9 cellular contexts compared by ENCODE assay signal in the genomic region with DNA sequence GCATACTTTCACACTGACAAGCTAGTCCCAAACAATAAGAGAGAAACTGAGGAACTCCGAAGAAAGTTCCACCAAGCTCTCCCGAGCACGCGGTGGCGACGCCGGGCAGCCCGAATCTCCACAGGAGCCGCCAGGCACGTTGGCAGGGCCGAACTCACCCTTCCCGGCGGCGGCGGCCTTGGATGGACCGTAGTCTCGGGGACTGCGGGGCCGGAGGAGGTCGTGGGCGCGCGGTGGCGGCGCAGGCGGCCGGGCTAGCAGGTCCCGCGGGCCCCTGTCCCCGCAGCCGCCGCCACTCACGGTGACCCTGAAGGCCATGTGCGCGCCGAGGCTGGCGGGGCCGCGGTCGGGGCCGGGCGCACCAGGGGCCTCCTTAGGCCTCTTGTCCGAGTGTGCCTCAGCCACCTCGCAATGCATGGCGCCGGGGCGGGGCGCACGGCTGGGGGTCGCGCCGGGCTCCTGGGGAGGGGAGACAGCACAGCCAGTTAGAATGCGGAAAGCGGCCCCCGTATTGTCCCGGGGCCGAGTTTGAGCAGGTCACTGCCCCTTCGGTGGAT. TPM values are rescaled to one million over a fixed set of nuclear protein-coding genes. Genes with fewer than 3 reads are reported as not detected.
DNase-seq lines count a peak whose midpoint lies in the region; ATAC-seq and TF ChIP-seq lines count a peak whose summit lies in the region.
"Had no signal": no experiment of that assay in that cellular context is flagged by ENCODE, and none has a peak within 500 bp of the region (broad histone marks: within the 10 kb centered on the region; RNA-seq: fewer than 3 reads in every experiment).

No MANE protein-coding gene starts in this region.

- POLR2A ChIA-PET in activated CD4-positive, alpha-beta memory T cell treated with anti-CD3 and anti-CD28 coated beads, Interleukin-2, amount 10 ng/mL, durations not matched to agents 7 days and 5 days (lab: Charles Lee): no interaction called here

- H3K4me1 ChIP-seq in colonic mucosa (peaks cover 6% of the 10 kb centered on the region), subcutaneous abdominal adipose tissue (ENCODE audit: control insufficient read depth in 5 of 5, insufficient read depth in 5 of 5, low read length in 5 of 5) (peaks cover 2 to 24% (median 24%) of the 10 kb centered on the region in 5 donors)

- no peaks in the 10 kb centered on the region for H3K9me3 ChIP-seq in colonic mucosa
- H3K9me3 ChIP-seq in subcutaneous abdominal adipose tissue (ENCODE audit: control insufficient read depth in 5 of 5, low read length in 5 of 5): peaks cover 0 to under 1% (median 0%) of the 10 kb centered on the region in 5 donors

- H3K9ac ChIP-seq in colonic mucosa (ENCODE audit: low read depth in 2 of 2, low read length in 2 of 2) (peak overlapping the region in 1 of 2 donors; percentile 72), subcutaneous abdominal adipose tissue (ENCODE audit: low read length in 5 of 5) (peak overlapping the region in 1 of 5 donors; percentile 64)

- H3K27me3 Mint-ChIP-seq in activated CD8-positive, alpha-beta memory T cell treated with anti-CD3 and anti-CD28 coated beads, Interleukin-2, amount 10 ng/mL, durations not matched to agents 7 days and 5 days: peaks cover 77% of the 10 kb centered on the region
- peaks cover 71% of the 10 kb centered on the region for H3K27me3 Mint-ChIP-seq in activated CD4-positive, alpha-beta memory T cell treated with anti-CD3 and anti-CD28 coated beads, Interleukin-2, amount 10 ng/mL, durations not matched to agents 7 days and 5 days

- H3K27me3 ChIP-seq in colonic mucosa (peaks cover 38% of the 10 kb centered on the region), subcutaneous abdominal adipose tissue (ENCODE audit: control insufficient read depth in 5 of 5, insufficient read depth in 4 of 5, low read length in 5 of 5) (peaks cover 0 to 16% (median 2%) of the 10 kb centered on the region in 5 donors)

- intact Hi-C loops in colonic mucosa (cut with DNase I): no loop called here

- H3K36me3 Mint-ChIP-seq in activated CD8-positive, alpha-beta memory T cell treated with anti-CD3 and anti-CD28 coated beads, Interleukin-2, amount 10 ng/mL, durations not matched to agents 7 days and 5 days: peaks cover 5% of the 10 kb centered on the region
- peaks cover 2% of the 10 kb centered on the region for H3K36me3 Mint-ChIP-seq in activated CD4-positive, alpha-beta memory T cell treated with anti-CD3 and anti-CD28 coated beads, Interleukin-2, amount 10 ng/mL, durations not matched to agents 7 days and 5 days (ENCODE audit: low read depth)

- peak overlapping the region; percentile 58 for H3K4me3 ChIP-seq in colonic mucosa
- H3K4me3 ChIP-seq in subcutaneous abdominal adipose tissue (ENCODE audit: low read depth in 1 of 5, low read length in 5 of 5): peak overlapping the region; percentile 57 to 87 (median 74)

- H3K27ac ChIP-seq in colonic mucosa: no peak overlapping the region
- no peak overlapping the region for H3K27ac ChIP-seq in subcutaneous abdominal adipose tissue (ENCODE audit: low read depth, low read length)

- peak overlapping the region; percentile 16 for H3K4me3 Mint-ChIP-seq in activated CD8-positive, alpha-beta memory T cell treated with anti-CD3 and anti-CD28 coated beads, Interleukin-2, amount 10 ng/mL, durations not matched to agents 7 days and 5 days
- no peak overlapping the region for H3K4me3 Mint-ChIP-seq in activated CD4-positive, alpha-beta memory T cell treated with anti-CD3 and anti-CD28 coated beads, Interleukin-2, amount 10 ng/mL, durations not matched to agents 7 days and 5 days

- no peaks in the 10 kb centered on the region for H3K36me3 ChIP-seq in colonic mucosa
- no peaks in the 10 kb centered on the region for H3K36me3 ChIP-seq in subcutaneous abdominal adipose tissue (ENCODE audit: control insufficient read depth in 5 of 5, insufficient read depth in 5 of 5, low read length in 5 of 5)

- CTCF ChIA-PET in activated CD8-positive, alpha-beta memory T cell treated with anti-CD3 and anti-CD28 coated beads, Interleukin-2, amount 10 ng/mL, durations not matched to agents 7 days and 5 days (lab: Charles Lee): interaction anchor here (2.7 kb wide), 1 partner anchor 16 kb away, joined by 8 read pairs; no protein-coding TSS in a partner anchor
- CTCF ChIA-PET in activated CD4-positive, alpha-beta memory T cell treated with anti-CD3 and anti-CD28 coated beads, Interleukin-2, amount 10 ng/mL, durations not matched to agents 7 days and 5 days (lab: Charles Lee): no interaction called here

- H3K27ac Mint-ChIP-seq in activated CD8-positive, alpha-beta memory T cell treated with anti-CD3 and anti-CD28 coated beads, Interleukin-2, amount 10 ng/mL, durations not matched to agents 7 days and 5 days: no peak overlapping the region
- H3K27ac Mint-ChIP-seq in activated CD4-positive, alpha-beta memory T cell treated with anti-CD3 and anti-CD28 coated beads, Interleukin-2, amount 10 ng/mL, durations not matched to agents 7 days and 5 days: no peak overlapping the region

- peaks cover 3% of the 10 kb centered on the region for H3K4me1 Mint-ChIP-seq in activated CD8-positive, alpha-beta memory T cell treated with anti-CD3 and anti-CD28 coated beads, Interleukin-2, amount 10 ng/mL, durations not matched to agents 7 days and 5 days
- peaks cover 8% of the 10 kb centered on the region for H3K4me1 Mint-ChIP-seq in activated CD4-positive, alpha-beta memory T cell treated with anti-CD3 and anti-CD28 coated beads, Interleukin-2, amount 10 ng/mL, durations not matched to agents 7 days and 5 days

- H3K9me3 Mint-ChIP-seq in activated CD8-positive, alpha-beta memory T cell treated with anti-CD3 and anti-CD28 coated beads, Interleukin-2, amount 10 ng/mL, durations not matched to agents 7 days and 5 days (ENCODE audit: low read depth): no peaks in the 10 kb centered on the region
- H3K9me3 Mint-ChIP-seq in activated CD4-positive, alpha-beta memory T cell treated with anti-CD3 and anti-CD28 coated beads, Interleukin-2, amount 10 ng/mL, durations not matched to agents 7 days and 5 days: peaks cover 2% of the 10 kb centered on the region

- TF ChIP-seq CTCF in colonic mucosa (IDR thresholded peaks at IDR 0.05): no peak

- DNase-seq in activated CD8-positive, alpha-beta memory T cell treated with anti-CD3 and anti-CD28 coated beads, Interleukin-2, amount 10 ng/mL, durations not matched to agents 7 days and 5 days: no peak
- DNase-seq in activated CD8-positive, alpha-beta memory T cell treated with anti-CD3 and anti-CD28 coated beads, Interleukin-2, amount 50 U/mL, for 48 hours: no peak
- no peak for DNase-seq in colonic mucosa
- DNase-seq in left kidney (ENCODE audit: low read depth, low spot score): peak; percentile 45
- DNase-seq in DMS79 (lab: John Stamatoyannopoulos, UW): no peak
- no peak for DNase-seq in activated CD4-positive, alpha-beta memory T cell treated with anti-CD3 and anti-CD28 coated beads, Interleukin-2, amount 10 ng/mL, durations not matched to agents 7 days and 5 days

- no peak for ATAC-seq in activated CD8-positive, alpha-beta memory T cell treated with anti-CD3 and anti-CD28 coated beads, Interleukin-2, amount 10 ng/mL, durations not matched to agents 7 days and 5 days
- ATAC-seq in GM18909 (IDR thresholded peaks at IDR 0.05; ENCODE audit: poor library complexity, unreplicated experiment): no peak

RNA-seq across cellular contexts. Expression of a gene that starts 1.2 kb away (rescaled TPM):
- total RNA-seq in activated CD8-positive, alpha-beta memory T cell treated with anti-CD3 and anti-CD28 coated beads, Interleukin-2, amount 10 ng/mL, durations not matched to agents 7 days and 5 days: not detected
- under 1 TPM in 1 of 2 donors, not detected in 1; 0.16 TPM for total RNA-seq in colonic mucosa
- not detected for total RNA-seq in activated CD4-positive, alpha-beta memory T cell treated with anti-CD3 and anti-CD28 coated beads, Interleukin-2, amount 10 ng/mL, durations not matched to agents 7 days and 5 days
- total RNA-seq: activated CD8-positive, alpha-beta memory T cell treated with anti-CD3 and anti-CD28 coated beads for 36 hours had no signal
